Comparison of ENCODE assay signal across 21 cellular contexts in genomic region chr11:75145196-75145971, GRCh38. TPM values are rescaled to one million over a fixed set of nuclear protein-coding genes. Genes with fewer than 3 reads are reported as not detected.
A peak's percentile ranks its signal among the peaks of the same experiment; 100 is the strongest.
DNase-seq lines count a peak whose midpoint lies in the region; ATAC-seq, FAIRE-seq and TF ChIP-seq lines count a peak whose summit lies in the region.
"Had no signal": no experiment of that assay in that cellular context is flagged by ENCODE, and none has a peak within 500 bp of the region (broad histone marks: within the 10 kb centered on the region; RNA-seq: fewer than 3 reads in every experiment).

No MANE protein-coding gene starts in this region.

- H4K20me1 ChIP-seq in BLaER1 treated with 17β-estradiol and CSF1 and Interleukin-3, amounts not matched to agents 10 nM and 100 nM, result peaks cover 0 to 6% (median 0%) of the 10 kb centered on the region in 11 experiments; a peak in 2 of 22 replicates
- no peaks in the 10 kb centered on the region for H4K20me1 ChIP-seq in HepG2 (ENCODE audit: insufficient read depth, low read length)

- WGBS in HepG2 (ENCODE audit: low lambda C conversion rate), result 97% methylated on average over 9 of the region's 9 CpGs

- CTCF ChIA-PET in HepG2 (lab: Yijun Ruan, JAX; ENCODE audit: low intra/inter-chr PET ratio, low total read pairs), result interaction anchor here (1.1 to 7.6 kb wide), 3 partner anchors 24 to 104 kb away, joined by 3 to 173 read pairs (median 72); no protein-coding TSS in a partner anchor

- no TSS peak for BruUV-seq in HepG2 (replicated peaks; lab: Mats Ljungman, UMichigan)

- H3K4me2 ChIP-seq in BLaER1 treated with 17β-estradiol and CSF1 and Interleukin-3, amounts not matched to agents 10 nM and 100 nM, result peak overlapping the region; percentile 45 to 95 (median 74)
- no peak overlapping the region for H3K4me2 ChIP-seq in HepG2 (ENCODE audit: low read depth, low read length)
- H3K4me2 ChIP-seq: A549, SK-N-SH had no signal

- intact Hi-C loops in HepG2 (cut with micrococcal nuclease; ENCODE audit: unreplicated experiment), result no loop called here

- no peak overlapping the region for H3K4me3 ChIP-seq in BLaER1 treated with 17β-estradiol and CSF1 and Interleukin-3, amounts not matched to agents 10 nM and 100 nM
- no peak overlapping the region for H3K4me3 ChIP-seq in HepG2 (replicated peaks in 1 of 3; ENCODE audit: insufficient read depth in 1 of 3, low read depth in 2 of 3, low read length in 3 of 3)
- H3K4me3 ChIP-seq: A549, K562 had no signal

- H3K27ac Mint-ChIP-seq in activated naive CD8-positive, alpha-beta T cell treated with anti-CD3 and anti-CD28 coated beads, Interleukin-2, amount 50 U/mL, for 24 hours, result peak overlapping the region; percentile 17

- H3K9me3 Mint-ChIP-seq in activated naive CD8-positive, alpha-beta T cell treated with anti-CD3 and anti-CD28 coated beads, Interleukin-2, amount 50 U/mL, for 24 hours, result no peaks in the 10 kb centered on the region
- H3K9me3 Mint-ChIP-seq: CD8-positive, alpha-beta memory T cell had no signal

- peak overlapping the region in 2 of 11 experiments; percentile 28 to 35; a peak in 1 of 22 replicates for H3K9ac ChIP-seq in BLaER1 treated with 17β-estradiol and CSF1 and Interleukin-3, amounts not matched to agents 10 nM and 100 nM
- no peak overlapping the region for H3K9ac ChIP-seq in HepG2 (ENCODE audit: insufficient read depth, low read depth, low read length)
- H3K9ac ChIP-seq: SK-N-SH had no signal

- no peak for TF ChIP-seq CTCF in HepG2 (CRISPR knock-in tag; IDR thresholded peaks at IDR 0.05)

- H3K4me3 Mint-ChIP-seq in activated naive CD8-positive, alpha-beta T cell treated with anti-CD3 and anti-CD28 coated beads, Interleukin-2, amount 50 U/mL, for 24 hours, result no peak overlapping the region
- H3K4me3 Mint-ChIP-seq: CD8-positive, alpha-beta memory T cell had no signal

- peaks cover 3% of the 10 kb centered on the region for H3K27me3 Mint-ChIP-seq in activated naive CD8-positive, alpha-beta T cell treated with anti-CD3 and anti-CD28 coated beads, Interleukin-2, amount 50 U/mL, for 24 hours

- no peaks in the 10 kb centered on the region for H3K27me3 ChIP-seq in BLaER1 treated with 17β-estradiol and CSF1 and Interleukin-3, amounts not matched to agents 10 nM and 100 nM
- H3K27me3 ChIP-seq in HepG2 (ENCODE audit: control insufficient read depth in 1 of 2, insufficient read depth in 2 of 2, low read length in 2 of 2), result no peaks in the 10 kb centered on the region

- no peak overlapping the region for H2AFZ ChIP-seq in HepG2 (ENCODE audit: low read length)

- peak overlapping the region in 4 of 11 experiments; percentile 24 to 34 (median 25); a peak in 6 of 22 replicates for H3K27ac ChIP-seq in BLaER1 treated with 17β-estradiol and CSF1 and Interleukin-3, amounts not matched to agents 10 nM and 100 nM
- H3K27ac ChIP-seq in HepG2 (ENCODE audit: extremely low read length, insufficient read depth, low read length) (no peak overlapping the region), temporal lobe (ENCODE audit: low read depth, low read length) (peak overlapping the region; percentile 17)
- H3K27ac ChIP-seq: A549, C4-2B had no signal

- H3K4me1 ChIP-seq in BLaER1 treated with 17β-estradiol and CSF1 and Interleukin-3, amounts not matched to agents 10 nM and 100 nM, result peaks cover 77 to 99% (median 85%) of the 10 kb centered on the region in 10 experiments
- H3K4me1 ChIP-seq in HepG2 (ENCODE audit: insufficient read depth, low read length), result peaks cover 79% of the 10 kb centered on the region

- H3K4me1 Mint-ChIP-seq in activated naive CD8-positive, alpha-beta T cell treated with anti-CD3 and anti-CD28 coated beads, Interleukin-2, amount 50 U/mL, for 24 hours, result peaks cover 24% of the 10 kb centered on the region

- no peak for DNase-seq in activated naive CD8-positive, alpha-beta T cell treated with anti-CD3 and anti-CD28 coated beads, Interleukin-2, amount 50 U/mL, for 24 hours
- DNase-seq in HepG2 (ENCODE audit: low spot score) (no peak), NCI-H2227 (lab: John Stamatoyannopoulos, UW; ENCODE audit: unreplicated experiment) (no peak)
- DNase-seq: GF-D8, NCI-H1436 treated with DMSO at 0.1 percent for 48 hours, NCI-H187 treated with DMSO at 0.1 percent for 48 hours, NCI-H524 treated with DMSO at 0.1 percent for 48 hours had no signal

- H3K79me2 ChIP-seq in HepG2 (ENCODE audit: insufficient read depth, low read length), result no peaks in the 10 kb centered on the region

- FAIRE-seq in HepG2 (lab: Jason Lieb, UNC), result no peak
- FAIRE-seq: A549, GM12891, H54 had no signal

- no peak for TF ChIP-seq EP300 in HepG2 (IDR thresholded peaks at IDR 0.05; ENCODE audit: low read depth in 2 of 2, low read length in 2 of 2)
- TF ChIP-seq EP300 in HepG2 (CRISPR knock-in tag; IDR thresholded peaks at IDR 0.05; ENCODE audit: borderline replicate concordance), result no peak

- in situ Hi-C loops in HepG2 (cut with HindIII; ENCODE audit: extremely low pct_ligation_motif_present, low pct_unique_long_range_greater_than_20kb), result loop anchor here (5.0 kb wide), 1 partner anchor 57 kb away; no protein-coding TSS in a partner anchor

- H3K36me3 ChIP-seq in BLaER1 treated with 17β-estradiol and CSF1 and Interleukin-3, amounts not matched to agents 10 nM and 100 nM, result no peaks in the 10 kb centered on the region
- H3K36me3 ChIP-seq in HepG2 (replicated peaks in 1 of 2; ENCODE audit: control insufficient read depth in 1 of 2, insufficient read depth in 2 of 2, low read length in 2 of 2), result no peaks in the 10 kb centered on the region

- POLR2A ChIA-PET in HepG2 (lab: Yijun Ruan, JAX), result interaction anchor here (0.8 to 8.6 kb wide), 11 partner anchors 11 to 96 kb away, joined by 3 to 163 read pairs (median 6); partner anchors contain the start of gene TPBGL

- H3K9me3 ChIP-seq in BLaER1 treated with 17β-estradiol and CSF1 and Interleukin-3, amounts not matched to agents 10 nM and 100 nM (replicated peaks in 1 of 11), result no peaks in the 10 kb centered on the region
- no peaks in the 10 kb centered on the region for H3K9me3 ChIP-seq in HepG2 (ENCODE audit: low read length)
- H3K9me3 ChIP-seq: A549, SK-N-SH had no signal

- TF ChIP-seq RAD21 in HepG2 (CRISPR knock-in tag; IDR thresholded peaks at IDR 0.05), result no peak

- ATAC-seq in activated naive CD8-positive, alpha-beta T cell treated with anti-CD3 and anti-CD28 coated beads, Interleukin-2, amount 50 U/mL, for 24 hours, result no peak
- ATAC-seq in HepG2, result no peak
- ATAC-seq in HG03565 (IDR thresholded peaks at IDR 0.05; ENCODE audit: unreplicated experiment), result no peak
- no peak for ATAC-seq in GM19035 (IDR thresholded peaks at IDR 0.05; ENCODE audit: unreplicated experiment)

- no peak for TF ChIP-seq POLR2A in HepG2 (IDR thresholded peaks at IDR 0.05; ENCODE audit: insufficient read depth in 1 of 2, low read depth in 2 of 2, low read length in 2 of 2)

- H3K36me3 Mint-ChIP-seq in activated naive CD8-positive, alpha-beta T cell treated with anti-CD3 and anti-CD28 coated beads, Interleukin-2, amount 50 U/mL, for 24 hours (ENCODE audit: low read depth), result no peaks in the 10 kb centered on the region
- H3K36me3 Mint-ChIP-seq: CD8-positive, alpha-beta memory T cell had no signal

RNA-seq across cellular contexts. Expression of gene SLCO2B1, which starts 5.5 kb away (rescaled TPM):
- total RNA-seq in HepG2 (2016; rRNA removed; fragmentation: Illumina TruSeq; extraction: Trizol) (7.6 and 15.3 TPM in 2 replicates), temporal lobe (10.3 TPM)
- 3.0 and 3.2 TPM in 2 replicates for total RNA-seq in HepG2 (2016; cell fraction: cytosol; rRNA removed; fragmentation: Illumina TruSeq; extraction: Trizol; ENCODE audit: low read depth)
- total RNA-seq in HepG2 (2016; cell fraction: insoluble cytoplasmic fraction; rRNA removed; fragmentation: Illumina TruSeq; extraction: Trizol), result 6.7 and 16.4 TPM in 2 replicates
- 6.2 TPM in 2 replicates for total RNA-seq in HepG2 (2016; cell fraction: membrane; rRNA removed; fragmentation: Illumina TruSeq; extraction: Trizol)
- 24.2 and 24.5 TPM in 2 replicates for total RNA-seq in HepG2 (2016; cell fraction: nucleus; rRNA removed; fragmentation: Illumina TruSeq; extraction: Trizol)
- polyA plus RNA-seq in HepG2 (2011; rRNA removed), result 19.8 and 29.6 TPM in 2 replicates
- polyA plus RNA-seq in HepG2 (2011; cell fraction: cytosol; rRNA removed), result 15.0 and 15.3 TPM in 2 replicates
- polyA plus RNA-seq in HepG2 (2011; cell fraction: nucleus; rRNA removed), result 80.8 and 94.5 TPM in 2 replicates
- polyA plus RNA-seq in HepG2 (2012), result 21.7 and 35.0 TPM in 2 replicates
- polyA plus RNA-seq in HepG2 (2016; cell fraction: cytosol; fragmentation: Illumina TruSeq; extraction: Trizol; ENCODE audit: low read depth), result 0.64 and 1.2 TPM in 2 replicates
- 4.1 and 5.6 TPM in 2 replicates for polyA plus RNA-seq in HepG2 (2016; cell fraction: insoluble cytoplasmic fraction; fragmentation: Illumina TruSeq; extraction: Trizol; ENCODE audit: low read depth)
- polyA plus RNA-seq in HepG2 (2016; cell fraction: membrane; fragmentation: Illumina TruSeq; extraction: Trizol; ENCODE audit: low read depth), result 2.4 and 2.9 TPM in 2 replicates
- polyA plus RNA-seq in HepG2 (2016; cell fraction: nucleus; fragmentation: Illumina TruSeq; extraction: Trizol; ENCODE audit: insufficient read depth, low read depth), result 31.9 and 32.0 TPM in 2 replicates
- 0.09 and 55.4 TPM in 2 replicates for polyA minus RNA-seq in HepG2 (2011; rRNA and poly(A)+ RNA removed; ENCODE audit: low replicate concordance)
- 11.1 and 12.3 TPM in 2 replicates for polyA minus RNA-seq in HepG2 (2011; cell fraction: cytosol; rRNA and poly(A)+ RNA removed)
- 33.2 and 42.0 TPM in 2 replicates for polyA minus RNA-seq in HepG2 (2011; cell fraction: nucleus; rRNA and poly(A)+ RNA removed)
- polyA plus RNA-seq: CD8-positive, alpha-beta memory T cell had no signal

RNA-seq across cellular contexts. Expression of gene OR2AT4, which starts 48.7 kb away (rescaled TPM):
- total RNA-seq in HepG2 (2016; rRNA removed; fragmentation: Illumina TruSeq; extraction: Trizol) (not detected in 2 replicates), temporal lobe (not detected)
- total RNA-seq in HepG2 (2016; cell fraction: cytosol; rRNA removed; fragmentation: Illumina TruSeq; extraction: Trizol; ENCODE audit: low read depth), result not detected in 2 replicates
- not detected in 2 replicates for total RNA-seq in HepG2 (2016; cell fraction: insoluble cytoplasmic fraction; rRNA removed; fragmentation: Illumina TruSeq; extraction: Trizol)
- not detected in 2 replicates for total RNA-seq in HepG2 (2016; cell fraction: membrane; rRNA removed; fragmentation: Illumina TruSeq; extraction: Trizol)
- total RNA-seq in HepG2 (2016; cell fraction: nucleus; rRNA removed; fragmentation: Illumina TruSeq; extraction: Trizol), result not detected in 2 replicates
- polyA plus RNA-seq in HepG2 (2011; rRNA removed), result not detected in 2 replicates
- not detected in 2 replicates for polyA plus RNA-seq in HepG2 (2011; cell fraction: cytosol; rRNA removed)
- not detected in 2 replicates for polyA plus RNA-seq in HepG2 (2011; cell fraction: nucleus; rRNA removed)
- polyA plus RNA-seq in HepG2 (2012), result not detected in 2 replicates
- polyA plus RNA-seq in HepG2 (2016; cell fraction: cytosol; fragmentation: Illumina TruSeq; extraction: Trizol; ENCODE audit: low read depth), result not detected in 2 replicates
- polyA plus RNA-seq in HepG2 (2016; cell fraction: insoluble cytoplasmic fraction; fragmentation: Illumina TruSeq; extraction: Trizol; ENCODE audit: low read depth), result not detected in 2 replicates
- polyA plus RNA-seq in HepG2 (2016; cell fraction: membrane; fragmentation: Illumina TruSeq; extraction: Trizol; ENCODE audit: low read depth), result not detected in 2 replicates
- not detected in 2 replicates for polyA plus RNA-seq in HepG2 (2016; cell fraction: nucleus; fragmentation: Illumina TruSeq; extraction: Trizol; ENCODE audit: insufficient read depth, low read depth)
- polyA minus RNA-seq in HepG2 (2011; rRNA and poly(A)+ RNA removed; ENCODE audit: low replicate concordance), result not detected in 2 replicates
- polyA minus RNA-seq in HepG2 (2011; cell fraction: cytosol; rRNA and poly(A)+ RNA removed), result not detected in 2 replicates
- not detected in 2 replicates for polyA minus RNA-seq in HepG2 (2011; cell fraction: nucleus; rRNA and poly(A)+ RNA removed)
- total RNA-seq: Calu3; CD8-positive, alpha-beta memory T cell; HT-29; M059J had no signal
- polyA plus RNA-seq: CD8-positive, alpha-beta memory T cell; SK-N-SH had no signal
